12 cellular contexts compared by ENCODE assay signal in the genomic region with DNA sequence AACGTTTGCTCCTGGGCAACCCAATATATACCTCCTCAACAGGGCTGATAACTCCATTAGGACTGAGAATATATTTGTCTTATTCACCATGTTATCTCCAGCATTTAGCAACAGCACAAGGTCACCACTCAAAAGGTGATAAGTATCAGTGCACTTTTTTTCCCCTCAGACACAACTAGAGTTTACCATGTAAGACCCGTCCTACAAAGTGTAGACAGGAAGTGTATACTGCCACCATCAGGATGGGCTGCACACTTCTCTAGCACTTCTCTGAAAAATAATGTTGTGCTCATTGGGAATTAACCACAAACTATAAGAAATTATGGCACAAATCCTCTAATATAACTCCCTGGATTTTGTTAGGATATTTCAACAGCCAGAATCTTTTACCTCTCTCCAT. TPM values are rescaled to one million over a fixed set of nuclear protein-coding genes. Genes with fewer than 3 reads are reported as not detected.
DNase-seq lines count a peak whose midpoint lies in the region; ATAC-seq, FAIRE-seq and TF ChIP-seq lines count a peak whose summit lies in the region.
"Had no signal": no experiment of that assay in that cellular context is flagged by ENCODE, and none has a peak within 500 bp of the region (broad histone marks: within the 10 kb centered on the region; RNA-seq: fewer than 3 reads in every experiment).

No MANE protein-coding gene starts in this region.

- H3K4me1 ChIP-seq in GM12878 (ENCODE audit: control insufficient read depth, insufficient read depth, low read length) (no peaks in the 10 kb centered on the region), suprapubic skin (no peaks in the 10 kb centered on the region)
- H3K4me1 ChIP-seq: colonic mucosa, psoas muscle had no signal

- in situ Hi-C loops in GM12878 (cut with MboI), result no loop called here

- no TSS peak for BruUV-seq in GM12878 (replicated peaks; lab: Mats Ljungman, UMichigan)

- no peak overlapping the region for H3K27ac Mint-ChIP-seq in neural crest cell (ENCODE audit: unreplicated experiment)
- H3K27ac Mint-ChIP-seq: IgD-negative memory B cell had no signal

- intact Hi-C loops in GM12878 (cut with micrococcal nuclease; ENCODE audit: unreplicated experiment), result loop anchor here (5.0 kb wide), 1 partner anchor 105 kb away; no protein-coding TSS in a partner anchor

- TF ChIP-seq POLR2A in GM12878 (IDR thresholded peaks at IDR 0.05; ENCODE audit: low read depth, low read length) (no peak), suprapubic skin (IDR thresholded peaks at IDR 0.05) (no peak)

- DNase-seq in M059J (ENCODE audit: low read depth) (peak; percentile 37), GM12878 (ENCODE audit: low read depth, low spot score) (no peak), neural crest cell (ENCODE audit: low read depth, low spot score) (no peak), cerebellar nuclear complex (lab: John Stamatoyannopoulos, UW) (no peak), SKM-1 (lab: John Stamatoyannopoulos, UW; ENCODE audit: unreplicated experiment) (no peak), suprapubic skin (ENCODE audit: low spot score in 2 of 2) (no peak)
- DNase-seq: activated CD8-positive, alpha-beta memory T cell treated with anti-CD3 and anti-CD28 coated beads, Interleukin-2, amount 50 U/mL, for 4 hours; colonic mucosa; psoas muscle had no signal

- no peak overlapping the region for H3K27ac ChIP-seq in GM12878 (ENCODE audit: control insufficient read depth, insufficient read depth)
- no peak overlapping the region for H3K27ac ChIP-seq in suprapubic skin
- H3K27ac ChIP-seq: colonic mucosa, psoas muscle had no signal

- no peaks in the 10 kb centered on the region for H3K9me3 Mint-ChIP-seq in neural crest cell

- CTCF ChIA-PET in GM12878 (lab: Yijun Ruan, JAX), result no interaction called here

- no peak overlapping the region for H2AFZ ChIP-seq in GM12878 (ENCODE audit: control insufficient read depth, low read depth, low read length)

- H3K4me1 Mint-ChIP-seq in neural crest cell, result peaks cover under 1% of the 10 kb centered on the region

- SMC1A ChIA-PET in GM12878 (lab: Charles Lee; ENCODE audit: uncharacterized antibody, unreplicated experiment), result no interaction called here

- no peak for FAIRE-seq in GM12878 (lab: Jason Lieb, UNC)

- no peaks in the 10 kb centered on the region for H3K36me3 Mint-ChIP-seq in neural crest cell (ENCODE audit: low read depth)
- H3K36me3 Mint-ChIP-seq: IgD-negative memory B cell had no signal

- RAD21 ChIA-PET in GM12878 (lab: Charles Lee; ENCODE audit: unreplicated experiment), result no interaction called here

- no peaks in the 10 kb centered on the region for H4K20me1 ChIP-seq in GM12878 (ENCODE audit: control insufficient read depth, insufficient read depth)

- TF ChIP-seq CTCF in GM12873 (IDR thresholded peaks at IDR 0.05; ENCODE audit: insufficient read depth, low read depth, low read length, missing control alignments), result peak; percentile 46
- peak; percentile 10 to 19 (median 12); a peak in 2 of 6 replicates for TF ChIP-seq CTCF in GM12878 (IDR thresholded peaks at IDR 0.05 in 2 of 3, conservative IDR thresholded peaks at IDR 0.05 in 1 of 3; ENCODE audit: control insufficient read depth in 2 of 3, extremely low read depth in 1 of 3, insufficient read depth in 1 of 3, low read depth in 3 of 3, low read length in 3 of 3)
- peak; percentile 40 for TF ChIP-seq CTCF in neural crest cell (conservative IDR thresholded peaks at IDR 0.05)
- TF ChIP-seq CTCF in suprapubic skin (IDR thresholded peaks at IDR 0.05), result no peak

- no peak overlapping the region for H3K4me2 ChIP-seq in GM12878 (ENCODE audit: control insufficient read depth, insufficient read depth)

- no peak overlapping the region for H3K9ac ChIP-seq in GM12878 (ENCODE audit: control insufficient read depth, insufficient read depth, low read length)

- TF ChIP-seq RAD21 in GM12878 (IDR thresholded peaks at IDR 0.05; ENCODE audit: insufficient read depth, low read depth, low read length), result peak; percentile 20; the same call in 1 of the 2 replicates

- H3K4me3 ChIP-seq in GM12878, result no peak overlapping the region
- H3K4me3 ChIP-seq in suprapubic skin, result no peak overlapping the region
- H3K4me3 ChIP-seq: colonic mucosa, psoas muscle had no signal

- H3K9me3 ChIP-seq in GM12878 (replicated peaks; ENCODE audit: control insufficient read depth, insufficient read depth, low read length) (no peaks in the 10 kb centered on the region), suprapubic skin (no peaks in the 10 kb centered on the region)
- H3K9me3 ChIP-seq: colonic mucosa, psoas muscle had no signal

- WGBS in GM12878 (ENCODE audit: insufficient coverage, insufficient replicate concordance, low lambda C conversion rate, missing lambda C conversion rate), result 0% methylated on average over 2 of the region's 2 CpGs
- 20% methylated on average over 2 of the region's 2 CpGs for WGBS in suprapubic skin

- H3K27me3 ChIP-seq in GM12878 (replicated peaks in 1 of 2; ENCODE audit: control insufficient read depth in 2 of 2, insufficient read depth in 2 of 2, low read length in 1 of 2), result peaks cover 0 to under 1% of the 10 kb centered on the region in 2 experiments; a peak in 3 of 4 replicates
- H3K27me3 ChIP-seq in suprapubic skin, result peaks cover 40% of the 10 kb centered on the region
- H3K27me3 ChIP-seq: colonic mucosa had no signal

- H3K27me3 Mint-ChIP-seq in neural crest cell (ENCODE audit: low read depth), result peaks cover 21% of the 10 kb centered on the region

- TF ChIP-seq EP300 in GM12878 (IDR thresholded peaks at IDR 0.05; ENCODE audit: borderline replicate concordance in 1 of 2, control insufficient read depth in 1 of 2, low read depth in 2 of 2, low read length in 2 of 2) (no peak), suprapubic skin (IDR thresholded peaks at IDR 0.05) (no peak)

- ATAC-seq in GM12878, result peak; percentile 38; the same call in 1 of the 3 replicates
- no peak for ATAC-seq in HG02678 (IDR thresholded peaks at IDR 0.05; ENCODE audit: unreplicated experiment)
- ATAC-seq: psoas muscle had no signal

- POLR2A ChIA-PET in GM12878 (lab: Charles Lee), result no interaction called here

- no peak overlapping the region for H3K4me3 Mint-ChIP-seq in neural crest cell
- H3K4me3 Mint-ChIP-seq: IgD-negative memory B cell had no signal

- no peaks in the 10 kb centered on the region for H3K79me2 ChIP-seq in GM12878 (ENCODE audit: control insufficient read depth, insufficient read depth, low read length)

- no peaks in the 10 kb centered on the region for H3K36me3 ChIP-seq in GM12878 (ENCODE audit: control insufficient read depth in 2 of 2, insufficient read depth in 2 of 2, low read length in 1 of 2)
- H3K36me3 ChIP-seq in suprapubic skin, result no peaks in the 10 kb centered on the region
- H3K36me3 ChIP-seq: colonic mucosa had no signal

TF ChIP-seq in GM12878, 131 proteins besides CTCF, POLR2A, EP300 and RAD21 (continues in another document):
- TF ChIP-seq ETV6 (conservative IDR thresholded peaks at IDR 0.05 in 1 of 2, IDR thresholded peaks at IDR 0.05 in 1 of 2; ENCODE audit: borderline replicate concordance in 1 of 2, low read depth in 1 of 2) (no peak), BCL11A (IDR thresholded peaks at IDR 0.05; ENCODE audit: low read depth, low read length) (no peak), NBN (IDR thresholded peaks at IDR 0.05) (no peak), SREBF1 (IDR thresholded peaks at IDR 0.05; ENCODE audit: low read length) (no peak), IKZF1 (conservative IDR thresholded peaks at IDR 0.05) (no peak)
- TF ChIP-seq, protein P1, sequence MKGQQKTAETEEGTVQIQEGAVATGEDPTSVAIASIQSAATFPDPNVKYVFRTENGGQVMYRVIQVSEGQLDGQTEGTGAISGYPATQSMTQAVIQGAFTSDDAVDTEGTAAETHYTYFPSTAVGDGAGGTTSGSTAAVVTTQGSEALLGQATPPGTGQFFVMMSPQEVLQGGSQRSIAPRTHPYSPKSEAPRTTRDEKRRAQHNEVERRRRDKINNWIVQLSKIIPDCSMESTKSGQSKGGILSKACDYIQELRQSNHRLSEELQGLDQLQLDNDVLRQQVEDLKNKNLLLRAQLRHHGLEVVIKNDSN (IDR thresholded peaks at IDR 0.05; ENCODE audit: borderline replicate concordance, extremely low read length, insufficient read depth, low read depth, low read length), result no peak
- TF ChIP-seq, protein P2, sequence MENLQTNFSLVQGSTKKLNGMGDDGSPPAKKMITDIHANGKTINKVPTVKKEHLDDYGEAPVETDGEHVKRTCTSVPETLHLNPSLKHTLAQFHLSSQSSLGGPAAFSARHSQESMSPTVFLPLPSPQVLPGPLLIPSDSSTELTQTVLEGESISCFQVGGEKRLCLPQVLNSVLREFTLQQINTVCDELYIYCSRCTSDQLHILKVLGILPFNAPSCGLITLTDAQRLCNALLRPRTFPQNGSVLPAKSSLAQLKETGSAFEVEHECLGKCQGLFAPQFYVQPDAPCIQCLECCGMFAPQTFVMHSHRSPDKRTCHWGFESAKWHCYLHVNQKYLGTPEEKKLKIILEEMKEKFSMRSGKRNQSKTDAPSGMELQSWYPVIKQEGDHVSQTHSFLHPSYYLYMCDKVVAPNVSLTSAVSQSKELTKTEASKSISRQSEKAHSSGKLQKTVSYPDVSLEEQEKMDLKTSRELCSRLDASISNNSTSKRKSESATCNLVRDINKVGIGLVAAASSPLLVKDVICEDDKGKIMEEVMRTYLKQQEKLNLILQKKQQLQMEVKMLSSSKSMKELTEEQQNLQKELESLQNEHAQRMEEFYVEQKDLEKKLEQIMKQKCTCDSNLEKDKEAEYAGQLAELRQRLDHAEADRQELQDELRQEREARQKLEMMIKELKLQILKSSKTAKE (IDR thresholded peaks at IDR 0.05; ENCODE audit: low read depth, poor library complexity, severe bottlenecking), result no peak

RNA-seq across cellular contexts. Expression of gene VAT1L, which starts 5.7 kb away (rescaled TPM):
- total RNA-seq in M059J (2014; rRNA removed; shearing (Covaris generic)), result 0.57 and 1.3 TPM in 2 replicates
- total RNA-seq in GM12878 (2013; cell fraction: nucleolus; rRNA removed), result not detected in 2 replicates
- total RNA-seq in GM12878 (2014; rRNA removed) (0.06 TPM in 1 of 2 replicates, not detected in the other), GM12878 (2014; rRNA removed; fragmentation: Illumina TruSeq; extraction: Trizol) (0.09 TPM in 1 of 2 replicates, not detected in the other), GM12878 (2021) (0.11 and 0.18 TPM in 2 replicates), neural crest cell (4.8 and 5.2 TPM in 2 replicates), suprapubic skin (under 1 TPM in 1 of 4 donors, not detected in 3; 0.15 TPM)
- 0.08 TPM for polyA plus RNA-seq in GM12878 (2011; ENCODE audit: low read depth)
- polyA plus RNA-seq in GM12878 (2011; rRNA removed) (not detected in 2 replicates), GM12878 (2014; fragmentation: Illumina TruSeq; extraction: Trizol) (0.10 TPM in 2 replicates), GM12878 (2014; fragmentation: Nextera tagmentation; extraction: Ambion mirVana) (not detected), GM12878 (2014; rRNA removed) (0.08 and 0.11 TPM in 2 replicates), GM12878 (2016; fragmentation: Nextera tagmentation; extraction: Ambion mirVana) (under 1 TPM in 1 of 2 experiments, not detected in 1; 0.13 TPM)
- polyA plus RNA-seq in GM12878 (2011; cell fraction: cytosol; rRNA removed), result not detected in 2 replicates
- not detected in 2 replicates for polyA plus RNA-seq in GM12878 (2011; cell fraction: nucleus; rRNA removed)
- polyA plus RNA-seq in GM12878 (2012), result 0.08 and 0.24 TPM in 2 replicates
- not detected in 2 replicates for polyA minus RNA-seq in GM12878 (2011; rRNA and poly(A)+ RNA removed)
- polyA minus RNA-seq in GM12878 (2011; cell fraction: cytosol; rRNA and poly(A)+ RNA removed), result not detected in 2 replicates
- not detected in 2 replicates for polyA minus RNA-seq in GM12878 (2011; cell fraction: nucleus; rRNA and poly(A)+ RNA removed)
- polyA plus RNA-seq: IgD-negative memory B cell had no signal

Comparison
In these comparisons a context has a peak if more than half of its experiments do, and no peak if none do; other contexts are left out.
1. CTCF ChIP-seq: peak in GM12873 (single experiment), GM12878 (3 of 3) and neural crest cell (single experiment); none in suprapubic skin (0 of 2).